Comparison of ENCODE assay signal across 9 cellular contexts in the genomic region with DNA sequence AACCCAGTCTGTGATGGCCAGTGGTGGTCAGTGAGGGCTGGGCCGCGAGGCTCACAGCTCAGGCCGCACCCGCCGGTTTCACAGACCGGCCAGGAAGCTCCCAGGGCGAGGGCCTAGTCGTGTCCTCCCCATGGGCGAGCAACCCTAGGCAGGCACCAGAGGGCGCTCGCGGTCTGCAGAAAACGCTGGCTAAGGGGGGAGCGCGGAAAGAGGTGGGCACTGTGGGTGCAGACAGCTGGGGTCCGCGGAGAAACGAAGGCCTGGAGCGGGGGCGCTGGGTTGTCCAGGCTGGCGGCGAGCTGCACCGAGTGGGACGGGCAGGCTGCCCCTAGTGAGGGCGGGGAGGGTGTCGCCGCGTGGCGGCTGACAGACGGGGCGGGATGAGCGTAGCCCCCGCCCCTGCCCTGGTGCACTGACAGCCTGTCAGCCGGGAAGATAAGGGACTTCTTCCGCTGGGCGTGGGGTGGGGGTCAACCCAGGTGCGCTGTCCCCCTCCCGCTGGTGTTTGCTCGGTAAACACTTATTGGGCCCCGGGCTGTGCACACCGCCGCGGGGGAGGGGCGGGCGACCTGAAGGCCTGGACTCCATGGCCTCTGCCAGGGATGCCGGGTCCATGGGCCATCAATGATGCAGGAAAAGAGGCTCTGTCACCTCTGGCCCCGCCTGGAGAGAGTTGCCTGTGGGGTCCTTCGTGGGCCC. TPM values are rescaled to one million over a fixed set of nuclear protein-coding genes. Genes with fewer than 3 reads are reported as not detected.
DNase-seq lines count a peak whose midpoint lies in the region; ATAC-seq and TF ChIP-seq lines count a peak whose summit lies in the region.
"Had no signal": no experiment of that assay in that cellular context is flagged by ENCODE, and none has a peak within 500 bp of the region (broad histone marks: within the 10 kb centered on the region; RNA-seq: fewer than 3 reads in every experiment).

No MANE protein-coding gene starts in this region.

- H3K9ac ChIP-seq in OCI-LY1 (ENCODE audit: low read length) (no peak overlapping the region; the same call in 1 of the 2 replicates), mucosa of rectum (ENCODE audit: low read depth in 1 of 2, low read length in 2 of 2) (no peak overlapping the region)

- H3K27me3 ChIP-seq in Caco-2 (replicated peaks; ENCODE audit: control insufficient read depth, insufficient read depth, low read length), result no peaks in the 10 kb centered on the region
- peaks cover 10% of the 10 kb centered on the region; the same call in 1 of the 2 replicates for H3K27me3 ChIP-seq in OCI-LY1 (ENCODE audit: insufficient read depth, low read length)
- H3K27me3 ChIP-seq in mucosa of rectum (ENCODE audit: control insufficient read depth in 2 of 2, insufficient read depth in 2 of 2, low read length in 2 of 2), result peaks cover 0 to 2% of the 10 kb centered on the region in 2 donors

- H4K20me1 ChIP-seq in OCI-LY1 (ENCODE audit: insufficient read depth, low read length), result no peaks in the 10 kb centered on the region

- peaks cover 11% of the 10 kb centered on the region for H3K27me3 Mint-ChIP-seq in Caco-2 (ENCODE audit: insufficient read depth, unreplicated experiment)

- peak overlapping the region; percentile 59 for H3K4me2 ChIP-seq in OCI-LY1 (ENCODE audit: low read length)

- peaks cover 4% of the 10 kb centered on the region for H3K36me3 Mint-ChIP-seq in Caco-2 (ENCODE audit: insufficient read depth, unreplicated experiment)

- intact Hi-C loops in Caco-2 (cut with micrococcal nuclease; ENCODE audit: unreplicated experiment), result loop anchor here (1.0 to 2.0 kb wide), 5 partner anchors 22 to 179 kb away; a partner anchor contains a TSS

- H3K27ac Mint-ChIP-seq in Caco-2 (ENCODE audit: unreplicated experiment), result no peak overlapping the region

- H3K4me1 ChIP-seq in Caco-2 (peaks cover 13% of the 10 kb centered on the region), OCI-LY1 (ENCODE audit: insufficient read depth, low read length, severe bottlenecking) (no peaks in the 10 kb centered on the region), mucosa of rectum (ENCODE audit: control insufficient read depth in 2 of 2, insufficient read depth in 2 of 2, low read length in 2 of 2) (peaks cover 6 to 9% of the 10 kb centered on the region in 2 donors)

- no peaks in the 10 kb centered on the region for H3K9me3 ChIP-seq in Caco-2
- no peaks in the 10 kb centered on the region for H3K9me3 ChIP-seq in OCI-LY1 (ENCODE audit: low read length)
- H3K9me3 ChIP-seq in mucosa of rectum (ENCODE audit: control insufficient read depth in 2 of 2, low read length in 2 of 2), result no peaks in the 10 kb centered on the region

- no peak for ATAC-seq in GM21717 (IDR thresholded peaks at IDR 0.05; ENCODE audit: unreplicated experiment)

- H3F3A ChIP-seq in OCI-LY1 (ENCODE audit: insufficient read depth, low read length), result no peaks in the 10 kb centered on the region

- POLR2A ChIA-PET in Caco-2 (lab: Charles Lee), result no interaction called here

- no peaks in the 10 kb centered on the region for H3K9me3 Mint-ChIP-seq in Caco-2 (ENCODE audit: unreplicated experiment)

- H2AFZ ChIP-seq in OCI-LY1 (ENCODE audit: low read length), result no peak overlapping the region

- no peaks in the 10 kb centered on the region for H3K9me2 ChIP-seq in OCI-LY1 (ENCODE audit: low read depth, low read length)

- H3K36me3 ChIP-seq in Caco-2 (ENCODE audit: control insufficient read depth, insufficient read depth, low read length) (no peaks in the 10 kb centered on the region), OCI-LY1 (ENCODE audit: insufficient read depth, low read length) (no peaks in the 10 kb centered on the region), mucosa of rectum (ENCODE audit: control insufficient read depth in 2 of 2, insufficient read depth in 2 of 2, low read length in 2 of 2) (no peaks in the 10 kb centered on the region)

- H3K4me3 ChIP-seq in Caco-2 (ENCODE audit: low read depth, low read length) (peak overlapping the region; percentile 52), OCI-LY1 (ENCODE audit: low read depth, low read length, poor library complexity, severe bottlenecking) (peak overlapping the region; percentile 53), epithelial cell of esophagus (ENCODE audit: low read length) (peak overlapping the region; percentile 25), mucosa of rectum (ENCODE audit: low read length in 2 of 2) (peak overlapping the region; percentile 7 to 24)

- no TSS peak for BruUV-seq in Caco-2 (replicated peaks; lab: Mats Ljungman, UMichigan)

- TF ChIP-seq CTCF in Caco-2 (IDR thresholded peaks at IDR 0.05; ENCODE audit: insufficient read depth in 1 of 2, low read depth in 1 of 2, low read length in 1 of 2, severe bottlenecking in 1 of 2, unreplicated experiment in 1 of 2) (peak; percentile 89 to 93), OCI-LY1 (IDR thresholded peaks at IDR 0.05; ENCODE audit: low read length) (peak; percentile 97), epithelial cell of esophagus (IDR thresholded peaks at IDR 0.05; ENCODE audit: insufficient read depth, low read depth, low read length, missing control alignments) (peak; percentile 85)

- no peaks in the 10 kb centered on the region for H3K79me2 ChIP-seq in OCI-LY1 (ENCODE audit: insufficient read depth, low read length)

- peak overlapping the region; percentile 79 for H3K4me3 Mint-ChIP-seq in Caco-2 (ENCODE audit: unreplicated experiment)

- DNase-seq in Caco-2 (peak; percentile 83 to 90), HS-27A (ENCODE audit: low read depth) (peak; percentile 46), activated T-cell treated with anti-CD3 and anti-CD28 coated beads for 1 hour (ENCODE audit: low read depth) (peak; percentile 90), epithelial cell of esophagus (ENCODE audit: low read depth) (peak; percentile 62)
- peak; percentile 77 to 81 for DNase-seq in stimulated activated CD8-positive, alpha-beta memory T cell treated with anti-CD3 and anti-CD28 coated beads, Interleukin-2, amount 100 ng/mL, for 48 hours (ENCODE audit: low read depth in 2 of 2)

- H3K27ac ChIP-seq in OCI-LY1 (ENCODE audit: low read depth, low read length, poor library complexity, severe bottlenecking) (no peak overlapping the region), mucosa of rectum (ENCODE audit: low read depth in 2 of 2, low read length in 2 of 2) (no peak overlapping the region)
- H3K27ac ChIP-seq: epithelial cell of prostate had no signal

- H3K4me1 Mint-ChIP-seq in Caco-2 (ENCODE audit: low read depth, unreplicated experiment), result no peaks in the 10 kb centered on the region

- CTCF ChIA-PET in Caco-2 (lab: Charles Lee), result interaction anchor here (0.6 to 2.3 kb wide), 30 partner anchors 12 to 634 kb away, joined by 3 to 33 read pairs (median 4); a partner anchor contains a TSS

RNA-seq across cellular contexts. Expression of a gene that starts 7.5 kb away (rescaled TPM):
- 0.39 and 1.0 TPM in 2 replicates for total RNA-seq in Caco-2 (2022)

RNA-seq across cellular contexts. Expression of a gene that starts 16.5 kb away (rescaled TPM):
- total RNA-seq in Caco-2 (2022), result 1.00 and 1.3 TPM in 2 replicates

RNA-seq across cellular contexts. Expression of a gene that starts 29.8 kb away (rescaled TPM):
- 4.2 and 5.3 TPM in 2 replicates for total RNA-seq in Caco-2 (2022)
